In genomic region chrX:126489141-126489540, GRCh38 we compare ENCODE assay signal across 24 cellular contexts.
"Had no signal": no experiment of that assay in that cellular context is flagged by ENCODE, and none has a peak within 500 bp of the region (broad histone marks: within the 10 kb centered on the region; RNA-seq: fewer than 3 reads in every experiment).

No MANE protein-coding gene starts in this region.

- H3K9me3 Mint-ChIP-seq: activated naive CD8-positive, alpha-beta T cell treated with anti-CD3 and anti-CD28 coated beads, Interleukin-2, amount 50 U/mL, for 24 hours; activated T-helper 1 cell treated with anti-CD3 and anti-CD28 coated beads, Interleukin-12 subunit alpha, Interleukin-12 subunit beta, Interleukin-2, Interleukin-4 antibody, amounts not matched to agents 30 ng/mL and 10 ng/mL and 1 ng/mL, durations not matched to agents 14 hours and 24 hours and 36 hours; central memory CD8-positive, alpha-beta T cell; T-helper 2 cell treated with Interferon-gamma antibody and Interleukin-4, amounts not matched to agents 5 μg/mL and 100 μg/mL, for 36 hours had no signal

- ATAC-seq: activated CD8-positive, alpha-beta T cell treated with anti-CD3 and anti-CD28 coated beads, Interleukin-2, amount 10 ng/mL, durations not matched to agents 7 days and 5 days; activated naive CD8-positive, alpha-beta T cell treated with anti-CD3 and anti-CD28 coated beads, Interleukin-2, amount 50 U/mL, for 24 hours; gastroesophageal sphincter; heart left ventricle; left lobe of liver; lower lobe of right lung; stimulated activated naive CD8-positive, alpha-beta T cell treated with anti-CD3 and anti-CD28 coated beads, Interleukin-15, Interleukin-2, amounts not matched to agents 100 U/mL and 50 U/mL, for 24 hours had no signal

- H3K27ac Mint-ChIP-seq: activated CD8-positive, alpha-beta T cell treated with anti-CD3 and anti-CD28 coated beads, Interleukin-2, amount 10 ng/mL, durations not matched to agents 7 days and 5 days; activated naive CD8-positive, alpha-beta T cell treated with anti-CD3 and anti-CD28 coated beads, Interleukin-2, amount 50 U/mL, for 24 hours; activated T-helper 1 cell treated with anti-CD3 and anti-CD28 coated beads, Interleukin-12 subunit alpha, Interleukin-12 subunit beta, Interleukin-2, Interleukin-4 antibody, amounts not matched to agents 30 ng/mL and 10 ng/mL and 1 ng/mL, durations not matched to agents 14 hours and 24 hours and 36 hours; naive B cell; T-helper 2 cell treated with Interferon-gamma antibody and Interleukin-4, amounts not matched to agents 5 μg/mL and 100 μg/mL, for 36 hours had no signal

- H3K4me1 ChIP-seq: breast epithelium, gastroesophageal sphincter, heart left ventricle, lower lobe of right lung, sigmoid colon, upper lobe of left lung had no signal

- H3K27me3 ChIP-seq: breast epithelium, gastroesophageal sphincter, heart left ventricle, sigmoid colon, upper lobe of left lung had no signal

- H3K4me1 Mint-ChIP-seq: activated naive CD8-positive, alpha-beta T cell treated with anti-CD3 and anti-CD28 coated beads, Interleukin-2, amount 50 U/mL, for 24 hours; central memory CD8-positive, alpha-beta T cell; naive B cell had no signal

- H3K4me3 ChIP-seq: breast epithelium, coronary artery, gastroesophageal sphincter, heart left ventricle, lower lobe of right lung, sigmoid colon, smooth muscle cell, upper lobe of left lung had no signal

- DNase-seq: activated CD4-positive, alpha-beta T cell treated with anti-CD3 and anti-CD28 coated beads, Interleukin-2, amount 50 U/mL, for 1 hour; activated CD4-positive, CD25-positive, alpha-beta regulatory T cell treated with anti-CD3 and anti-CD28 coated beads, Interleukin-2, amount 50 U/mL, for 72 hours; activated CD8-positive, alpha-beta T cell treated with anti-CD3 and anti-CD28 coated beads, Interleukin-2, amount 10 ng/mL, durations not matched to agents 7 days and 5 days; activated gamma-delta T cell; activated naive CD4-positive, alpha-beta T cell treated with anti-CD3 and anti-CD28 coated beads, Interleukin-2, amount 50 U/mL, for 16 hours; activated naive CD8-positive, alpha-beta T cell treated with anti-CD3 and anti-CD28 coated beads, Interleukin-2, amount 50 U/mL, for 24 hours; heart left ventricle; islet precursor cell; lower lobe of right lung; naive B cell; retina; sigmoid colon; stimulated activated CD4-positive, alpha-beta T cell treated with anti-CD3 and anti-CD28 coated beads, Interleukin-2, amount 100 ng/mL, for 48 hours; stimulated activated naive CD8-positive, alpha-beta T cell treated with anti-CD3 and anti-CD28 coated beads, Interleukin-15, Interleukin-2, amounts not matched to agents 100 U/mL and 50 U/mL, for 24 hours; upper lobe of left lung had no signal

- H3K36me3 ChIP-seq: breast epithelium, gastroesophageal sphincter, heart left ventricle, lower lobe of right lung, sigmoid colon, upper lobe of left lung had no signal

- H3K4me3 Mint-ChIP-seq: activated CD8-positive, alpha-beta T cell treated with anti-CD3 and anti-CD28 coated beads, Interleukin-2, amount 10 ng/mL, durations not matched to agents 7 days and 5 days; activated naive CD8-positive, alpha-beta T cell treated with anti-CD3 and anti-CD28 coated beads, Interleukin-2, amount 50 U/mL, for 24 hours; activated T-helper 1 cell treated with anti-CD3 and anti-CD28 coated beads, Interleukin-12 subunit alpha, Interleukin-12 subunit beta, Interleukin-2, Interleukin-4 antibody, amounts not matched to agents 30 ng/mL and 10 ng/mL and 1 ng/mL, durations not matched to agents 14 hours and 24 hours and 36 hours; central memory CD8-positive, alpha-beta T cell; naive B cell; T-helper 2 cell treated with Interferon-gamma antibody and Interleukin-4, amounts not matched to agents 5 μg/mL and 100 μg/mL, for 36 hours had no signal

- H3K36me3 Mint-ChIP-seq: naive B cell had no signal

- H3K9me3 ChIP-seq: gastroesophageal sphincter, lower lobe of right lung, sigmoid colon had no signal

- H3K27me3 Mint-ChIP-seq: activated naive CD8-positive, alpha-beta T cell treated with anti-CD3 and anti-CD28 coated beads, Interleukin-2, amount 50 U/mL, for 24 hours; central memory CD8-positive, alpha-beta T cell; naive B cell had no signal

- H3K27ac ChIP-seq: breast epithelium, coronary artery, gastroesophageal sphincter, heart left ventricle, lower lobe of right lung, sigmoid colon, upper lobe of left lung, VCaP had no signal
